Comparison of ENCODE assay signal across 19 cellular contexts in the genomic region with DNA sequence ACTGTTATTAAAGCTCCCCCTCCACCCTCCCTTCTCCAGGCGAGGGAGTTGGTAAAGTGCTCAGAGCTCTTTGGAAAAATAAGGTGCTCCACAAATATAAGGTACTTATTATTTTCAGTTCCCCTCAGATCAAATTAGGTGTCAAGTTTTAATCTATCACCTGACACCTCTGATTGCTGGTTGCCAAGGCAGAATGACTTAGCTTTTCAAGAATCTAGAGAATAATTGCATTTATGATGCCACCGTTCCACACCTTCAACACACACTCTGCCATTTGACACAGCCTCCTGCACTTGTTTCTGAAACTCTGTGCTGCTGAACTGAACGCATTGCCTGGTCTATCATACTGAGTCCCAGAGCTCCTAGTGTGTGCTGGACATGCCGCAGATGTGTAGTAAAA.
"Had no signal": no experiment of that assay in that cellular context is flagged by ENCODE, and none has a peak within 500 bp of the region (broad histone marks: within the 10 kb centered on the region; RNA-seq: fewer than 3 reads in every experiment).

No MANE protein-coding gene starts in this region.

- H3K27ac Mint-ChIP-seq: dendritic cell treated with granulocyte-macrophage colony-stimulating factor and Interleukin-4, amounts not matched to agents 40 ng/mL and 50 ng/mL, for 4 days; endodermal cell; natural killer cell treated with Interleukin-12 subunit alpha and Interleukin-12 subunit beta and Interleukin-15 and Interleukin-18, amount 100 ng/mL, for 72 hours; neural progenitor cell; stimulated activated naive CD8-positive, alpha-beta T cell treated with anti-CD3 and anti-CD28 coated beads, Interleukin-15, amount 100 ng/mL, for 72 hours had no signal

- H3K36me3 Mint-ChIP-seq: neural progenitor cell had no signal

- DNase-seq: effector CD8-positive, alpha-beta T cell; endodermal cell; foreskin fibroblast; gastrocnemius medialis; left ventricle myocardium superior; lower lobe of right lung; right lobe of liver; small intestine; stimulated activated CD4-positive, alpha-beta T cell treated with anti-CD3 and anti-CD28 coated beads, Interleukin-15, amount 100 ng/mL, for 24 hours; stimulated activated CD4-positive, alpha-beta T cell treated with anti-CD3 and anti-CD28 coated beads, Interleukin-2, amount 100 ng/mL, for 48 hours; stimulated activated naive CD4-positive, alpha-beta T cell; stimulated activated naive CD8-positive, alpha-beta T cell treated with anti-CD3 and anti-CD28 coated beads, Interleukin-15, amount 100 ng/mL, for 72 hours; transverse colon; upper lobe of right lung; uterus had no signal

- H3K4me3 Mint-ChIP-seq: dendritic cell treated with granulocyte-macrophage colony-stimulating factor and Interleukin-4, amounts not matched to agents 40 ng/mL and 50 ng/mL, for 4 days; endodermal cell; natural killer cell treated with Interleukin-12 subunit alpha and Interleukin-12 subunit beta and Interleukin-15 and Interleukin-18, amount 100 ng/mL, for 72 hours; neural progenitor cell; stimulated activated naive CD8-positive, alpha-beta T cell treated with anti-CD3 and anti-CD28 coated beads, Interleukin-15, amount 100 ng/mL, for 72 hours had no signal

- H3K9me3 Mint-ChIP-seq: dendritic cell treated with granulocyte-macrophage colony-stimulating factor and Interleukin-4, amounts not matched to agents 40 ng/mL and 50 ng/mL, for 4 days; endodermal cell; natural killer cell treated with Interleukin-12 subunit alpha and Interleukin-12 subunit beta and Interleukin-15 and Interleukin-18, amount 100 ng/mL, for 72 hours; neural progenitor cell; stimulated activated naive CD8-positive, alpha-beta T cell treated with anti-CD3 and anti-CD28 coated beads, Interleukin-15, amount 100 ng/mL, for 72 hours had no signal

- ATAC-seq: esophagus mucosa; gastrocnemius medialis; left ventricle myocardium superior; lower lobe of right lung; natural killer cell treated with Interleukin-12 subunit alpha and Interleukin-12 subunit beta and Interleukin-15 and Interleukin-18, amount 100 ng/mL, for 72 hours; right lobe of liver; stimulated activated naive CD8-positive, alpha-beta T cell treated with anti-CD3 and anti-CD28 coated beads, Interleukin-15, amount 100 ng/mL, for 72 hours; upper lobe of right lung had no signal
